Comparison of ENCODE assay signal across 21 cellular contexts in the genomic region with DNA sequence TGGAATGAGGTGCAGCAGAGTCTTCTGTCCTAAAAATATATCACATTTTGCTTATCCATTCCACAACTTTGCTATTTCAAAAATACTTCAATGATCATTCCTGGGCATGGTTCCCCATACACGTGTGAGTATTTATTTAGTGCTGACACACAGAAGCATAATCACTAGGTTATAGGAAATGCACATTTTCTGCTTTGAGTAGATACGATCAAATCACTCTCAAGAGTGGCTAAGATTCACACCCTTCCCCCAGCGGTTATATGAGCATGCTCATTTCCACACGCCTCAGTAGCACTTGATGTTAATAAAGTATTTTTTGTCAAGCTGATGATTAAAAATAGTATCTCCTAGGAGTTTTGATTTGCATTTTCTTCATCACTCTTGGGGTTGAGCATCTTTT.
"Had no signal": no experiment of that assay in that cellular context is flagged by ENCODE, and none has a peak within 500 bp of the region (broad histone marks: within the 10 kb centered on the region; RNA-seq: fewer than 3 reads in every experiment).

No MANE protein-coding gene starts in this region.

- H3K9me3 ChIP-seq: neutrophil, ovary, prostate gland, testis, uterus had no signal

- H3K4me1 ChIP-seq: prostate gland, testis, uterus had no signal

- H3K27ac Mint-ChIP-seq: activated naive CD8-positive, alpha-beta T cell treated with anti-CD3 and anti-CD28 coated beads, Interleukin-2, amount 10 ng/mL, durations not matched to agents 7 days and 5 days; nephron had no signal

- H3K9me3 Mint-ChIP-seq: activated naive CD8-positive, alpha-beta T cell treated with anti-CD3 and anti-CD28 coated beads, Interleukin-2, amount 10 ng/mL, durations not matched to agents 7 days and 5 days; activated T-cell treated with anti-CD3 and anti-CD28 coated beads, Interleukin-2, amount 50 U/mL, for 4 hours; nephron had no signal

- H3K27me3 ChIP-seq: neutrophil, ovary, testis, uterus had no signal

- H3K4me3 Mint-ChIP-seq: activated naive CD8-positive, alpha-beta T cell treated with anti-CD3 and anti-CD28 coated beads, Interleukin-2, amount 10 ng/mL, durations not matched to agents 7 days and 5 days; activated T-cell treated with anti-CD3 and anti-CD28 coated beads, Interleukin-2, amount 50 U/mL, for 4 hours; nephron had no signal

- H3K36me3 ChIP-seq: cardiac muscle cell, neutrophil, ovary, prostate gland, uterus, WERI-Rb-1 had no signal

- ATAC-seq: left ventricle myocardium superior had no signal

- H3K27ac ChIP-seq: cardiac muscle cell, neutrophil, ovary, prostate gland, testis, uterus, WERI-Rb-1 had no signal

- DNase-seq: activated CD4-positive, CD25-positive, alpha-beta regulatory T cell treated with anti-CD3 and anti-CD28 coated beads, Interleukin-2, amount 50 U/mL, for 72 hours; activated CD8-positive, alpha-beta memory T cell treated with anti-CD3 and anti-CD28 coated beads, Interleukin-2, amount 50 U/mL, for 4 hours; activated naive CD4-positive, alpha-beta T cell treated with Interleukin-2 at 50 U/mL for 16 hours; activated naive CD8-positive, alpha-beta T cell treated with anti-CD3 and anti-CD28 coated beads, Interleukin-2, amount 10 ng/mL, durations not matched to agents 7 days and 5 days; activated T-cell treated with anti-CD3 and anti-CD28 coated beads, Interleukin-2, amount 50 U/mL, for 4 hours; effector CD8-positive, alpha-beta T cell; foreskin melanocyte; left ventricle myocardium superior; mammary epithelial cell; midbrain; ovary; stimulated activated CD4-positive, alpha-beta T cell treated with anti-CD3 and anti-CD28 coated beads, Interleukin-2, amount 100 ng/mL, for 48 hours; stimulated activated CD8-positive, alpha-beta memory T cell treated with anti-CD3 and anti-CD28 coated beads, Interleukin-4, amount 100 ng/mL, for 48 hours; testis; trophoblast cell; uterus; WERI-Rb-1 had no signal

- H3K36me3 Mint-ChIP-seq: activated naive CD8-positive, alpha-beta T cell treated with anti-CD3 and anti-CD28 coated beads, Interleukin-2, amount 10 ng/mL, durations not matched to agents 7 days and 5 days had no signal

- H3K4me3 ChIP-seq: cardiac muscle cell, ovary, prostate gland, testis, uterus had no signal
